1 cellular context compared by ENCODE assay signal in the genomic region with DNA sequence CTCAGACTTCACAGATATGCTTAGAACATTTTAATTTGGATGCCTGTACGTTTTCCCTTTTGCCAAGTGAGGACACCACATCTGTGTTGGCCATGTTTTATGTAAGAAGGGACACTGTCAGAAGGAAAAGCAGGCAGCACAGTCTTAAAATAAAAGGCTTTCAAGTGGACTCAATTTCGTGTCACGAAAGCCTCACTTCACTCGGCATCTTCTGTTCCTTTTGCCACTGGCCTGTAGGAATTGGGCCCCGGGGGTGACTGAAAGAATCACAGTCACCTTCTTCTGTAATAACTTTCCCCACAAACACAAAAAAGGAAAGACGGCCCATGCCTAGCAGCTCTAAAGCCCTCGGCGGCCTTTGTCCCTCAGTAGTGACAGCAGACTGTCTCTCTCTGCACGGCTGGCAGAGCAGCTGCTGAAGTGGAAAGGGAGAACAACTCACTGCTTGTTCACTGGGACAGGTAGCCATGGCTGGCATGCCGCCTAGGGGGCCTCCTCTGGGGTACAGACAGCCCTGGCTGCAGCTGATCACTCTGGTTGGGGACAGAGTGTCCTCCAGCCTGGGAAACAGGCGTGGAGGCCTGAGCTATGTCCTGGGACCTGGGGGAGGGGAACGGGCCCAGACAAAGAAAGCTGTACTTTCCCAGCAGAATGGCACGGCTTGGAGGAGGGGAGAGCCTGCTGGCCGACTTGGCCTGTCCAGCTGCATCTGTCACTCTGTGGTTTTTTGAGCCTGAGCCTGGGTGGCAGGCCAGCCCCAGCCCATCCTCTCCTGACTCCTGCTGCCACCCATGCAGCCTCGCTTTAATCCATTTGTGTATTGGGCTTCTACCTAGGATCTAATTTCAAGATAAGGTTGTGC.
TF ChIP-seq lines count a peak whose summit lies in the region.

No MANE protein-coding gene starts in this region.

TF ChIP-seq in GM12878, 131 proteins besides CTCF, POLR2A, EP300 and RAD21:
- 0 out of 2 replicates have a peak, but pooled peaks have one; percentile 10 for TF ChIP-seq NR2F1 (conservative IDR thresholded peaks at IDR 0.05)
- TF ChIP-seq DPF2 (IDR thresholded peaks at IDR 0.05), result peak; percentile 28; the same call in 1 of the 2 replicates
- no peak for TF ChIP-seq HDAC6 (IDR thresholded peaks at IDR 0.05; ENCODE audit: unreplicated experiment)
- peak; percentile 83 for TF ChIP-seq CHD2 (IDR thresholded peaks at IDR 0.05; ENCODE audit: borderline replicate concordance, low read depth, low read length)
- peak; percentile 47 for TF ChIP-seq MEF2B (IDR thresholded peaks at IDR 0.05; ENCODE audit: partially characterized antibody, poor library complexity, severe bottlenecking)
- peak; percentile 67 for TF ChIP-seq TCF12 (IDR thresholded peaks at IDR 0.05; ENCODE audit: low read depth, low read length)
- peak; percentile 57; the same call in 1 of the 2 replicates for TF ChIP-seq LARP7 (IDR thresholded peaks at IDR 0.05)
- TF ChIP-seq, protein P1, sequence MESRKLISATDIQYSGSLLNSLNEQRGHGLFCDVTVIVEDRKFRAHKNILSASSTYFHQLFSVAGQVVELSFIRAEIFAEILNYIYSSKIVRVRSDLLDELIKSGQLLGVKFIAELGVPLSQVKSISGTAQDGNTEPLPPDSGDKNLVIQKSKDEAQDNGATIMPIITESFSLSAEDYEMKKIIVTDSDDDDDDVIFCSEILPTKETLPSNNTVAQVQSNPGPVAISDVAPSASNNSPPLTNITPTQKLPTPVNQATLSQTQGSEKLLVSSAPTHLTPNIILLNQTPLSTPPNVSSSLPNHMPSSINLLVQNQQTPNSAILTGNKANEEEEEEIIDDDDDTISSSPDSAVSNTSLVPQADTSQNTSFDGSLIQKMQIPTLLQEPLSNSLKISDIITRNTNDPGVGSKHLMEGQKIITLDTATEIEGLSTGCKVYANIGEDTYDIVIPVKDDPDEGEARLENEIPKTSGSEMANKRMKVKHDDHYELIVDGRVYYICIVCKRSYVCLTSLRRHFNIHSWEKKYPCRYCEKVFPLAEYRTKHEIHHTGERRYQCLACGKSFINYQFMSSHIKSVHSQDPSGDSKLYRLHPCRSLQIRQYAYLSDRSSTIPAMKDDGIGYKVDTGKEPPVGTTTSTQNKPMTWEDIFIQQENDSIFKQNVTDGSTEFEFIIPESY (IDR thresholded peaks at IDR 0.05), result no peak
- peak; percentile 48 for TF ChIP-seq IKZF1 (conservative IDR thresholded peaks at IDR 0.05)
- TF ChIP-seq WRNIP1 (IDR thresholded peaks at IDR 0.05; ENCODE audit: borderline replicate concordance, low read depth, low read length), result no peak
- no peak; the same call in 1 of the 2 replicates for TF ChIP-seq ZBTB40 (IDR thresholded peaks at IDR 0.05; ENCODE audit: borderline replicate concordance)
- 0 out of 2 replicates have a peak, but pooled peaks have one; percentile 36 for TF ChIP-seq GATAD2B (conservative IDR thresholded peaks at IDR 0.05; ENCODE audit: low read depth)
- TF ChIP-seq CEBPB (IDR thresholded peaks at IDR 0.05; ENCODE audit: borderline replicate concordance in 1 of 2, low read depth in 2 of 2, low read length in 2 of 2), result no peak
- TF ChIP-seq PAX5 (IDR thresholded peaks at IDR 0.05; ENCODE audit: borderline replicate concordance, low read depth, low read length), result peak; percentile 11; the same call in 1 of the 2 replicates
- TF ChIP-seq NKRF (conservative IDR thresholded peaks at IDR 0.05), result 0 out of 2 replicates have a peak, but pooled peaks have one; percentile 31
- no peak for TF ChIP-seq SMAD5 (IDR thresholded peaks at IDR 0.05; ENCODE audit: low read depth)
- TF ChIP-seq MTA3 (IDR thresholded peaks at IDR 0.05; ENCODE audit: borderline replicate concordance, low read length), result no peak
- no peak for TF ChIP-seq E4F1 (IDR thresholded peaks at IDR 0.05; ENCODE audit: borderline replicate concordance, partially characterized antibody)
- peak; percentile 69; the same call in 1 of the 2 replicates for TF ChIP-seq HDGF (IDR thresholded peaks at IDR 0.05)
- no peak for TF ChIP-seq MYC (IDR thresholded peaks at IDR 0.05; ENCODE audit: insufficient read depth, insufficient read length, insufficient replicate concordance, low read length, severe bottlenecking)
- TF ChIP-seq BHLHE40 (IDR thresholded peaks at IDR 0.05; ENCODE audit: borderline replicate concordance in 1 of 2, low read depth in 2 of 2, low read length in 1 of 2), result peak in 1 of 2 experiments; percentile 31; a peak in 2 of 4 replicates
- TF ChIP-seq ATF7 (IDR thresholded peaks at IDR 0.05; ENCODE audit: low read depth), result no peak
- peak; percentile 67 for TF ChIP-seq ZNF687 (IDR thresholded peaks at IDR 0.05)
- TF ChIP-seq YY1 (IDR thresholded peaks at IDR 0.05; ENCODE audit: low read depth, low read length), result peak; percentile 38; the same call in 1 of the 2 replicates
- TF ChIP-seq, protein P2, sequence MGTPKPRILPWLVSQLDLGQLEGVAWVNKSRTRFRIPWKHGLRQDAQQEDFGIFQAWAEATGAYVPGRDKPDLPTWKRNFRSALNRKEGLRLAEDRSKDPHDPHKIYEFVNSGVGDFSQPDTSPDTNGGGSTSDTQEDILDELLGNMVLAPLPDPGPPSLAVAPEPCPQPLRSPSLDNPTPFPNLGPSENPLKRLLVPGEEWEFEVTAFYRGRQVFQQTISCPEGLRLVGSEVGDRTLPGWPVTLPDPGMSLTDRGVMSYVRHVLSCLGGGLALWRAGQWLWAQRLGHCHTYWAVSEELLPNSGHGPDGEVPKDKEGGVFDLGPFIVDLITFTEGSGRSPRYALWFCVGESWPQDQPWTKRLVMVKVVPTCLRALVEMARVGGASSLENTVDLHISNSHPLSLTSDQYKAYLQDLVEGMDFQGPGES (IDR thresholded peaks at IDR 0.05), result no peak
- TF ChIP-seq NBN (IDR thresholded peaks at IDR 0.05), result 0 out of 2 replicates have a peak, but pooled peaks have one; percentile 25
- TF ChIP-seq, protein P3, sequence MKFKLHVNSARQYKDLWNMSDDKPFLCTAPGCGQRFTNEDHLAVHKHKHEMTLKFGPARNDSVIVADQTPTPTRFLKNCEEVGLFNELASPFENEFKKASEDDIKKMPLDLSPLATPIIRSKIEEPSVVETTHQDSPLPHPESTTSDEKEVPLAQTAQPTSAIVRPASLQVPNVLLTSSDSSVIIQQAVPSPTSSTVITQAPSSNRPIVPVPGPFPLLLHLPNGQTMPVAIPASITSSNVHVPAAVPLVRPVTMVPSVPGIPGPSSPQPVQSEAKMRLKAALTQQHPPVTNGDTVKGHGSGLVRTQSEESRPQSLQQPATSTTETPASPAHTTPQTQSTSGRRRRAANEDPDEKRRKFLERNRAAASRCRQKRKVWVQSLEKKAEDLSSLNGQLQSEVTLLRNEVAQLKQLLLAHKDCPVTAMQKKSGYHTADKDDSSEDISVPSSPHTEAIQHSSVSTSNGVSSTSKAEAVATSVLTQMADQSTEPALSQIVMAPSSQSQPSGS (IDR thresholded peaks at IDR 0.05; ENCODE audit: low read length), result 0 out of 2 replicates have a peak, but pooled peaks have one; percentile 6
- TF ChIP-seq RELA (IDR thresholded peaks at IDR 0.05; ENCODE audit: borderline replicate concordance, partially characterized antibody), result peak; percentile 33
